In the genomic region with DNA sequence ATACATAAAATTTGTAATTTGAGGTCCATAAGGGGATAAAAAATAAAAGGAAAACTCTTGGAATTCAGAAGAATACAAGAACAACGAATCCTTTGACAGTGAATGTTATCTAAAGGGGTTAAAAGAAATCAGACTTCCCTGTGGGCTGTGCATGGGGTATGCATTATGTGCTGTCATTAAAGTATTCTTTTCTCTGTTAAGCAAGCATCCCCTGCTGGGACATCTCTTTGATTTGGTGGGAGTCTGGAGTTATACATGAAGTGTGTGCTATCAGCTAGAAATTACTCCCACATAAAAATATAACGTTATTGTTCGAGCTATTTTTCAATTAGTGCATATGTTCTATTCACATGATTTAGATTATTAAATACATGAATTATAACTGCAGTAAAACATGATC, we compare ENCODE assay signal across 28 cellular contexts.
"Had no signal": no experiment of that assay in that cellular context is flagged by ENCODE, and none has a peak within 500 bp of the region (broad histone marks: within the 10 kb centered on the region; RNA-seq: fewer than 3 reads in every experiment).

No MANE protein-coding gene starts in this region.

- H3K36me3 Mint-ChIP-seq: activated CD4-positive, alpha-beta memory T cell treated with anti-CD3 and anti-CD28 coated beads for 36 hours; activated naive CD4-positive, alpha-beta T cell treated with anti-CD3 and anti-CD28 coated beads, Interleukin-2, amount 10 ng/mL, durations not matched to agents 7 days and 5 days; activated naive CD8-positive, alpha-beta T cell treated with anti-CD3 and anti-CD28 coated beads, Interleukin-2, amount 10 ng/mL, durations not matched to agents 7 days and 5 days; naive thymus-derived CD4-positive, alpha-beta T cell had no signal

- H3K9me3 ChIP-seq: ascending aorta, breast epithelium, esophagus squamous epithelium, heart right ventricle, spleen, testis, transverse colon had no signal

- H3K27ac Mint-ChIP-seq: activated CD4-positive, alpha-beta memory T cell treated with anti-CD3 and anti-CD28 coated beads for 36 hours; activated CD4-positive, alpha-beta T cell treated with anti-CD3 and anti-CD28 coated beads, Interleukin-2, amount 10 ng/mL, durations not matched to agents 24 days and 14 days; activated naive CD4-positive, alpha-beta T cell treated with anti-CD3 and anti-CD28 coated beads, Interleukin-2, amount 10 ng/mL, durations not matched to agents 7 days and 5 days; activated naive CD8-positive, alpha-beta T cell treated with anti-CD3 and anti-CD28 coated beads, Interleukin-2, amount 10 ng/mL, durations not matched to agents 7 days and 5 days; activated T-cell treated with anti-CD3 and anti-CD28 coated beads, Interleukin-2, amount 50 U/mL, for 24 hours; naive thymus-derived CD4-positive, alpha-beta T cell had no signal

- H3K27ac ChIP-seq: ascending aorta, breast epithelium, epithelial cell of prostate, esophagus squamous epithelium, heart right ventricle, spleen, testis, transverse colon had no signal

- H3K4me3 ChIP-seq: ascending aorta, breast epithelium, esophagus squamous epithelium, heart right ventricle, spleen, testis, transverse colon had no signal

- H3K27me3 Mint-ChIP-seq: activated CD4-positive, alpha-beta memory T cell treated with anti-CD3 and anti-CD28 coated beads for 36 hours; activated naive CD4-positive, alpha-beta T cell treated with anti-CD3 and anti-CD28 coated beads, Interleukin-2, amount 10 ng/mL, durations not matched to agents 7 days and 5 days; activated T-cell treated with anti-CD3 and anti-CD28 coated beads, Interleukin-2, amount 50 U/mL, for 24 hours; naive thymus-derived CD4-positive, alpha-beta T cell had no signal

- H3K27me3 ChIP-seq: ascending aorta, breast epithelium, esophagus squamous epithelium, heart right ventricle, spleen, testis, transverse colon had no signal

- H3K4me1 ChIP-seq: ascending aorta, breast epithelium, esophagus squamous epithelium, heart right ventricle, spleen, testis had no signal

- H3K4me1 Mint-ChIP-seq: activated CD4-positive, alpha-beta T cell treated with anti-CD3 and anti-CD28 coated beads, Interleukin-2, amount 10 ng/mL, durations not matched to agents 24 days and 14 days; activated naive CD4-positive, alpha-beta T cell treated with anti-CD3 and anti-CD28 coated beads, Interleukin-2, amount 10 ng/mL, durations not matched to agents 7 days and 5 days; activated naive CD8-positive, alpha-beta T cell treated with anti-CD3 and anti-CD28 coated beads, Interleukin-2, amount 10 ng/mL, durations not matched to agents 7 days and 5 days; naive thymus-derived CD4-positive, alpha-beta T cell had no signal

- FAIRE-seq: endometrium, urothelium cell line had no signal

- H3K4me3 Mint-ChIP-seq: activated CD4-positive, alpha-beta memory T cell treated with anti-CD3 and anti-CD28 coated beads for 36 hours; activated CD4-positive, alpha-beta T cell treated with anti-CD3 and anti-CD28 coated beads, Interleukin-2, amount 10 ng/mL, durations not matched to agents 24 days and 14 days; activated naive CD4-positive, alpha-beta T cell treated with anti-CD3 and anti-CD28 coated beads, Interleukin-2, amount 10 ng/mL, durations not matched to agents 7 days and 5 days; activated naive CD8-positive, alpha-beta T cell treated with anti-CD3 and anti-CD28 coated beads, Interleukin-2, amount 10 ng/mL, durations not matched to agents 7 days and 5 days; activated T-cell treated with anti-CD3 and anti-CD28 coated beads, Interleukin-2, amount 50 U/mL, for 24 hours; naive thymus-derived CD4-positive, alpha-beta T cell had no signal

- H3K36me3 ChIP-seq: ascending aorta, breast epithelium, esophagus squamous epithelium, heart right ventricle, spleen, transverse colon had no signal

- DNase-seq: activated CD4-positive, alpha-beta memory T cell treated with anti-CD3 and anti-CD28 coated beads for 36 hours; activated CD4-positive, alpha-beta T cell treated with anti-CD3 and anti-CD28 coated beads, Interleukin-2, amount 10 ng/mL, durations not matched to agents 24 days and 14 days; activated CD4-positive, CD25-positive, alpha-beta regulatory T cell treated with anti-CD3 and anti-CD28 coated beads, Interleukin-2, amount 50 U/mL, for 72 hours; activated CD8-positive, alpha-beta memory T cell treated with anti-CD3 and anti-CD28 coated beads, Interleukin-2, amount 50 U/mL, for 48 hours; activated gamma-delta T cell; activated naive CD4-positive, alpha-beta T cell treated with anti-CD3 and anti-CD28 coated beads, Interleukin-2, amount 10 ng/mL, durations not matched to agents 7 days and 5 days; activated naive CD8-positive, alpha-beta T cell treated with anti-CD3 and anti-CD28 coated beads, Interleukin-2, amount 10 ng/mL, durations not matched to agents 7 days and 5 days; activated T-cell treated with anti-CD3 and anti-CD28 coated beads, Interleukin-2, amount 50 U/mL, for 24 hours; central memory CD4-positive, alpha-beta T cell; effector CD4-positive, alpha-beta T cell; esophagus squamous epithelium; foreskin melanocyte; heart right ventricle; midbrain; naive thymus-derived CD4-positive, alpha-beta T cell; posterior cingulate gyrus; right cardiac atrium; spleen; stimulated activated CD4-positive, alpha-beta T cell treated with anti-CD3 and anti-CD28 coated beads, Interleukin-2, amount 100 ng/mL, for 48 hours; stimulated activated naive CD8-positive, alpha-beta T cell treated with anti-CD3 and anti-CD28 coated beads, Interleukin-15, Interleukin-2, amounts not matched to agents 100 U/mL and 50 U/mL, for 24 hours; T-helper 2 cell; testis; transverse colon had no signal

- H3K9me3 Mint-ChIP-seq: activated CD4-positive, alpha-beta memory T cell treated with anti-CD3 and anti-CD28 coated beads for 36 hours; activated CD4-positive, alpha-beta T cell treated with anti-CD3 and anti-CD28 coated beads, Interleukin-2, amount 10 ng/mL, durations not matched to agents 24 days and 14 days; activated naive CD4-positive, alpha-beta T cell treated with anti-CD3 and anti-CD28 coated beads, Interleukin-2, amount 10 ng/mL, durations not matched to agents 7 days and 5 days; activated naive CD8-positive, alpha-beta T cell treated with anti-CD3 and anti-CD28 coated beads, Interleukin-2, amount 10 ng/mL, durations not matched to agents 7 days and 5 days; activated T-cell treated with anti-CD3 and anti-CD28 coated beads, Interleukin-2, amount 50 U/mL, for 24 hours had no signal
